ENCODE assay signal across 10 cellular contexts in the genomic region with DNA sequence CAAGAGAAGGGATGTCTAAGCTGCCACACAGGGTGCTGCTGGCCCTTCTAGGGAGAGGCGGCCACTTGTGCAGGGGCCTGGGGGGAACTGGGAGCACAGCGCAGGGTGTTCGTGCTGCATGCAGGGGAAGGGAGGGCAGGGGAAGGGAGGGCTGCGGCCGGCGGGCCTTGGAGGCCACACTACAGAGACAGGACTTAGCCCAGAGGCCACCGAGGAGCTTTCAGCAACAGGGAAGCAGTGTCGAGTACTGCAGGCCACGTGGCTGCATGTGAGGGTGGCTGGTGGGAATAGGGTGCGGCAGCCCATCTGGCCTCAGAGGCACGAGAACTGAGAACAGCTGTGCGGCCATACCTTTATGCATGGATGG. TPM values are rescaled to one million over a fixed set of nuclear protein-coding genes. Genes with fewer than 3 reads are reported as not detected.
A peak's percentile ranks its signal among the peaks of the same experiment; 100 is the strongest.
DNase-seq lines count a peak whose midpoint lies in the region; TF ChIP-seq lines count a peak whose summit lies in the region.
"Not testable (repeated sequence)": the region's sequence is repeated elsewhere in the genome, so short reads cannot be mapped to it uniquely, and the experiment has no call there.
"Had no signal": no experiment of that assay in that cellular context is flagged by ENCODE, and none has a peak within 500 bp of the region (broad histone marks: within the 10 kb centered on the region; RNA-seq: fewer than 3 reads in every experiment).

No MANE protein-coding gene starts in this region.

- not testable (repeated sequence) for H3K36me3 Mint-ChIP-seq in endodermal cell (ENCODE audit: low read depth); nephron progenitor cell (ENCODE audit: low read depth)

- peaks cover 11% of the 10 kb centered on the region for H3K9me3 ChIP-seq in HUES48 (ENCODE audit: control insufficient read depth, insufficient read depth, low read length)
- H3K9me3 ChIP-seq in endodermal cell (ENCODE audit: control insufficient read depth, low read length); spleen: not testable (repeated sequence)

- intact Hi-C loops in spleen (cut with DNase I; ENCODE audit: low total_unique reads), result not testable (repeated sequence)

- TF ChIP-seq CTCF in endodermal cell (conservative IDR thresholded peaks at IDR 0.05); nephron progenitor cell (IDR thresholded peaks at IDR 0.05); spleen (IDR thresholded peaks at IDR 0.05 in 8 of 11, conservative IDR thresholded peaks at IDR 0.05 in 3 of 11): not testable (repeated sequence)

- H3K27ac Mint-ChIP-seq in endodermal cell, nephron progenitor cell: not testable (repeated sequence)

- H3K4me3 ChIP-seq in HUES48 (ENCODE audit: low read depth, low read length), result peak overlapping the region; percentile 35; the same call in 1 of the 2 replicates
- not testable (repeated sequence) for H3K4me3 ChIP-seq in endodermal cell (ENCODE audit: low read length); spleen

- TF ChIP-seq POLR2A in spleen (IDR thresholded peaks at IDR 0.05), result not testable (repeated sequence)

- H3K4me3 Mint-ChIP-seq in endodermal cell, result peak overlapping the region; percentile 50
- H3K4me3 Mint-ChIP-seq in nephron progenitor cell, result peak overlapping the region; percentile 15

- peak; percentile 15 for DNase-seq in COLO668 (lab: John Stamatoyannopoulos, UW; ENCODE audit: unreplicated experiment)
- peak; percentile 23 for DNase-seq in NCI-H82 (lab: John Stamatoyannopoulos, UW)
- DNase-seq in endodermal cell, nephron progenitor cell: not testable (repeated sequence)
- peak; percentile 73 for DNase-seq in mesenteric fat pad (ENCODE audit: low spot score)
- peak; percentile 78 for DNase-seq in spleen

- H3K27ac ChIP-seq in HUES48 (ENCODE audit: low read depth, low read length); endodermal cell (ENCODE audit: low read depth, low read length); spleen: not testable (repeated sequence)

- not testable (repeated sequence) for H3K9ac ChIP-seq in HUES48 (ENCODE audit: low read depth, low read length); endodermal cell (ENCODE audit: extremely low read depth, low read length, poor library complexity, severe bottlenecking)

- H3K4me1 Mint-ChIP-seq in endodermal cell, result not testable (repeated sequence)
- H3K4me1 Mint-ChIP-seq in nephron progenitor cell, result peaks cover 23% of the 10 kb centered on the region

- not testable (repeated sequence) for H3K27me3 Mint-ChIP-seq in endodermal cell (ENCODE audit: insufficient read depth); nephron progenitor cell (ENCODE audit: low read depth, poor library complexity)

- H3K9me3 Mint-ChIP-seq in endodermal cell, result peaks cover 58% of the 10 kb centered on the region
- H3K9me3 Mint-ChIP-seq in nephron progenitor cell, result peaks cover 46% of the 10 kb centered on the region

- not testable (repeated sequence) for H3K27me3 ChIP-seq in HUES48 (ENCODE audit: control insufficient read depth, insufficient read depth, low read length); endodermal cell (ENCODE audit: control insufficient read depth, insufficient read depth, low read length, poor library complexity, severe bottlenecking)
- peaks cover 0 to 14% (median 0%) of the 10 kb centered on the region in 7 donors for H3K27me3 ChIP-seq in spleen (replicated peaks in 1 of 7)

- H3K4me1 ChIP-seq in HUES48 (ENCODE audit: control insufficient read depth, insufficient read depth, low read length); endodermal cell (ENCODE audit: control insufficient read depth, insufficient read depth, low read length): not testable (repeated sequence)
- H3K4me1 ChIP-seq in spleen, result peaks cover 0 to 37% (median 8%) of the 10 kb centered on the region in 6 donors

- not testable (repeated sequence) for H3K36me3 ChIP-seq in HUES48 (ENCODE audit: control insufficient read depth, insufficient read depth, low read length); endodermal cell (ENCODE audit: control insufficient read depth, insufficient read depth, low read length)
- H3K36me3 ChIP-seq in spleen, result peaks cover 0 to 17% (median 0%) of the 10 kb centered on the region in 6 donors

- 86 to 88% methylated on average over 1 to 12 of the region's 12 CpGs for WGBS in endodermal cell (ENCODE audit: insufficient coverage in 1 of 2, insufficient read length in 1 of 2), 2 experiments
- WGBS in spleen, 5 donors, result 22 to 58% (median 33%) methylated on average over 4 to 12 of the region's 12 CpGs

RNA-seq across cellular contexts. Expression of a gene that starts 19.0 kb away (rescaled TPM):
- total RNA-seq in endodermal cell (1 to 10 TPM; 1.1 TPM), mesenteric fat pad (10.2 TPM), spleen (1 to 10 TPM in 6 of 7 donors, under 1 TPM in 1; 0.68 to 2.8 (median 1.7) TPM)
- polyA plus RNA-seq in endodermal cell (2013, experiment 1 of 2), result 4.5 TPM
- polyA plus RNA-seq in endodermal cell (2013, experiment 2 of 2), result 2.6 TPM
- polyA plus RNA-seq in spleen, result 1 to 10 TPM in 1 of 3 donors, under 1 TPM in 2; 0.48 to 1.5 (median 0.49) TPM
- polyA plus RNA-seq: CD8-positive, alpha-beta memory T cell had no signal

RNA-seq across cellular contexts. Expression of a gene that starts 20.4 kb away (rescaled TPM):
- 10 to 100 TPM; 17.9 to 18.2 TPM for total RNA-seq in endodermal cell
- 12.6 TPM for polyA plus RNA-seq in endodermal cell (2013, experiment 1 of 2)
- polyA plus RNA-seq in endodermal cell (2013, experiment 2 of 2), result 15.8 TPM
- total RNA-seq in mesenteric fat pad, result 32.3 TPM
- 10 to 100 TPM; 14.9 to 28.1 (median 23.2) TPM for total RNA-seq in spleen
- polyA plus RNA-seq in spleen, result 1 to 10 TPM; 5.1 to 9.7 (median 6.9) TPM

RNA-seq across cellular contexts. Expression of a gene that starts 20.9 kb away (rescaled TPM):
- total RNA-seq in endodermal cell (100 to 1,000 TPM; 192 to 206 TPM), mesenteric fat pad (513 TPM), spleen (100 to 1,000 TPM; 132 to 173 (median 136) TPM)
- polyA plus RNA-seq in endodermal cell (2013, experiment 1 of 2), result 116 TPM
- polyA plus RNA-seq in endodermal cell (2013, experiment 2 of 2), result 113 TPM
- 100 to 1,000 TPM in 2 of 3 donors, 10 to 100 TPM in 1; 77.3 to 135 (median 108) TPM for polyA plus RNA-seq in spleen

RNA-seq across cellular contexts. Expression of a gene that starts 35.8 kb away (rescaled TPM):
- total RNA-seq in endodermal cell (not detected), mesenteric fat pad (0.74 TPM), spleen (not detected)
- polyA plus RNA-seq in endodermal cell (2013, experiment 1 of 2), result 0.32 TPM
- polyA plus RNA-seq in endodermal cell (2013, experiment 2 of 2), result not detected
- under 1 TPM; 0.03 to 0.26 (median 0.07) TPM for polyA plus RNA-seq in spleen
- total RNA-seq: CD8-positive, alpha-beta memory T cell; G401; GM12878 had no signal
- polyA plus RNA-seq: CD8-positive, alpha-beta memory T cell had no signal

RNA-seq across cellular contexts. Expression of a gene that starts 49.1 kb away (rescaled TPM):
- total RNA-seq in endodermal cell (10 to 100 TPM; 39.5 to 45.0 TPM), mesenteric fat pad (57.4 TPM), spleen (10 to 100 TPM; 51.8 to 92.7 (median 68.7) TPM)
- 53.1 TPM for polyA plus RNA-seq in endodermal cell (2013, experiment 1 of 2)
- polyA plus RNA-seq in endodermal cell (2013, experiment 2 of 2), result 48.6 TPM
- 10 to 100 TPM; 32.7 to 47.0 (median 41.3) TPM for polyA plus RNA-seq in spleen
